Comparison of ENCODE assay signal across 9 cellular contexts in the genomic region with DNA sequence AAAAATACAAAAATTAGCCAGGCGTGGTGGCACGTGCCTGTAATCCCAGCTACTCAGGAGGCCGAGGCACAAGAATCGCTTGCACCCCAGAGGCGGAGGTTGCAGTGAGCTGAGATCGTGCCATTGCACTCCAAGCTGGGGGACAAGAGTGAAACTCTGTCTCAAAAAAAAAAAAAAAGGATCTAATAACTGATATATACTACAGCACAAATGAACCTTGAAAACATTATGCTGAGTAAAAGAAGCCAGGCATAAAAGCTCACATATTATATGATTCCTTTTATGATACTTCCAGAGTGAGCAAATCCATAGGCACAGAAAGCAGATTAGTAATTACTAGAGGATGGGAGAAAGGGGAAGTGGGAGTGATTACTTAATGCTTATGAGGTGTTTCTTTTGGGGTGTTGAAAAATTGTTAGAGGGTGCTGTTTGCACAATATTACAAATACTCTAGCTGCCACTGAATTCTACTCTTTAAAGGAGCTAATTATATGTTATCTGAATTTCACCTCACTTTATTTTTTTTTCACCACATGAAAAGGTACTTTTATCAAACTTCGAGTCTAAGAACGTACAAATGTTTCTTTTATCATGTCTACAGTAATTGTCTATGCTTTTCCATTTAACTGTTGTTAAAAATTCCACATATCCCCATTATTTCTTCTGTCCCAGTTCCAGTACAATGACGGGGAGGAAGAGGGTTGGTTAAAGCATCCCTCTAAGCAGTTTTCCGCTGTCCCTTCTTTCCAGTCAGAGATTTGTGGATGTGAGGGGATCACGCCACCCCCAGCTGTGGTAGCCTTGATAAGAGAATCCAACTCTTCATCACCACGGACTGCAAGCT.
DNase-seq lines count a peak whose midpoint lies in the region; ATAC-seq and TF ChIP-seq lines count a peak whose summit lies in the region.
"Had no signal": no experiment of that assay in that cellular context is flagged by ENCODE, and none has a peak within 500 bp of the region (broad histone marks: within the 10 kb centered on the region; RNA-seq: fewer than 3 reads in every experiment).

No MANE protein-coding gene starts in this region.

- no peaks in the 10 kb centered on the region for H3K79me2 ChIP-seq in hepatocyte

- H3K27me3 ChIP-seq in hepatocyte: no peaks in the 10 kb centered on the region
- H3K27me3 ChIP-seq: BLaER1 treated with 17β-estradiol and CSF1 and Interleukin-3, amounts not matched to agents 10 nM and 100 nM had no signal

- H3K27me3 Mint-ChIP-seq in T-helper 2 cell treated with Interferon-gamma antibody and Interleukin-4, amounts not matched to agents 5 μg/mL and 100 μg/mL, for 36 hours (ENCODE audit: low read depth): peaks cover 26% of the 10 kb centered on the region
- H3K27me3 Mint-ChIP-seq in activated CD8-positive, alpha-beta T cell treated with anti-CD3 and anti-CD28 coated beads, Interleukin-2, amount 10 ng/mL, durations not matched to agents 7 days and 5 days (ENCODE audit: low read depth): peaks cover 23% of the 10 kb centered on the region
- H3K27me3 Mint-ChIP-seq in stimulated activated naive B cell treated with anti-CD40 and anti-IgM and Interleukin-4, amounts not matched to agents 10 μg/mL and 1 μg/mL and 100 μg/mL, for 72 hours: peaks cover 27 to 42% of the 10 kb centered on the region in 2 donors

- no peaks in the 10 kb centered on the region for H3K36me3 Mint-ChIP-seq in T-helper 2 cell treated with Interferon-gamma antibody and Interleukin-4, amounts not matched to agents 5 μg/mL and 100 μg/mL, for 36 hours (ENCODE audit: low read depth)
- no peaks in the 10 kb centered on the region for H3K36me3 Mint-ChIP-seq in activated CD8-positive, alpha-beta T cell treated with anti-CD3 and anti-CD28 coated beads, Interleukin-2, amount 10 ng/mL, durations not matched to agents 7 days and 5 days (ENCODE audit: low read depth)
- no peaks in the 10 kb centered on the region for H3K36me3 Mint-ChIP-seq in stimulated activated naive B cell treated with anti-CD40 and anti-IgM and Interleukin-4, amounts not matched to agents 10 μg/mL and 1 μg/mL and 100 μg/mL, for 72 hours

- no peak for DNase-seq in T-helper 2 cell treated with Interferon-gamma antibody and Interleukin-4, amounts not matched to agents 5 μg/mL and 100 μg/mL, for 36 hours (ENCODE audit: low spot score)
- DNase-seq in T-helper 2 cell (no peak), hepatocyte (ENCODE audit: low spot score) (no peak), HUDEP-2 (lab: John Stamatoyannopoulos, UW; ENCODE audit: unreplicated experiment in 76 of 76) (no peak), DMS 273 treated with DMSO at 0.1 percent for 48 hours (lab: John Stamatoyannopoulos, UW) (no peak)
- no peak for DNase-seq in activated CD8-positive, alpha-beta T cell treated with anti-CD3 and anti-CD28 coated beads, Interleukin-2, amount 10 ng/mL, durations not matched to agents 7 days and 5 days
- no peak for DNase-seq in stimulated activated naive B cell treated with anti-CD40 and anti-IgM and Interleukin-4, amounts not matched to agents 10 μg/mL and 1 μg/mL and 100 μg/mL, for 72 hours

- peak overlapping the region; percentile 82 for H3K4me3 Mint-ChIP-seq in T-helper 2 cell treated with Interferon-gamma antibody and Interleukin-4, amounts not matched to agents 5 μg/mL and 100 μg/mL, for 36 hours
- H3K4me3 Mint-ChIP-seq in activated CD8-positive, alpha-beta T cell treated with anti-CD3 and anti-CD28 coated beads, Interleukin-2, amount 10 ng/mL, durations not matched to agents 7 days and 5 days: peak overlapping the region; percentile 76
- peak overlapping the region; percentile 79 to 84 for H3K4me3 Mint-ChIP-seq in stimulated activated naive B cell treated with anti-CD40 and anti-IgM and Interleukin-4, amounts not matched to agents 10 μg/mL and 1 μg/mL and 100 μg/mL, for 72 hours

- no peaks in the 10 kb centered on the region for H3K9me3 Mint-ChIP-seq in T-helper 2 cell treated with Interferon-gamma antibody and Interleukin-4, amounts not matched to agents 5 μg/mL and 100 μg/mL, for 36 hours
- H3K9me3 Mint-ChIP-seq in activated CD8-positive, alpha-beta T cell treated with anti-CD3 and anti-CD28 coated beads, Interleukin-2, amount 10 ng/mL, durations not matched to agents 7 days and 5 days (ENCODE audit: insufficient read depth): no peaks in the 10 kb centered on the region
- H3K9me3 Mint-ChIP-seq in stimulated activated naive B cell treated with anti-CD40 and anti-IgM and Interleukin-4, amounts not matched to agents 10 μg/mL and 1 μg/mL and 100 μg/mL, for 72 hours: no peaks in the 10 kb centered on the region

- H4K20me1 ChIP-seq in hepatocyte (ENCODE audit: insufficient read depth, poor library complexity, severe bottlenecking): no peaks in the 10 kb centered on the region
- H4K20me1 ChIP-seq: BLaER1 treated with 17β-estradiol and CSF1 and Interleukin-3, amounts not matched to agents 10 nM and 100 nM had no signal

- peak overlapping the region; percentile 62 for H3K4me2 ChIP-seq in hepatocyte

- ATAC-seq in activated CD8-positive, alpha-beta T cell treated with anti-CD3 and anti-CD28 coated beads, Interleukin-2, amount 10 ng/mL, durations not matched to agents 7 days and 5 days: no peak
- ATAC-seq in stimulated activated naive B cell treated with anti-CD40 and anti-IgM and Interleukin-4, amounts not matched to agents 10 μg/mL and 1 μg/mL and 100 μg/mL, for 72 hours (replicated peaks): no peak
- no peak for ATAC-seq in HG02763 (IDR thresholded peaks at IDR 0.05; ENCODE audit: unreplicated experiment)

- H2AFZ ChIP-seq in hepatocyte: peak overlapping the region; percentile 75

- peaks cover 7% of the 10 kb centered on the region for H3K4me1 Mint-ChIP-seq in T-helper 2 cell treated with Interferon-gamma antibody and Interleukin-4, amounts not matched to agents 5 μg/mL and 100 μg/mL, for 36 hours (ENCODE audit: low read depth)
- peaks cover 12% of the 10 kb centered on the region for H3K4me1 Mint-ChIP-seq in activated CD8-positive, alpha-beta T cell treated with anti-CD3 and anti-CD28 coated beads, Interleukin-2, amount 10 ng/mL, durations not matched to agents 7 days and 5 days (ENCODE audit: low read depth)
- H3K4me1 Mint-ChIP-seq in stimulated activated naive B cell treated with anti-CD40 and anti-IgM and Interleukin-4, amounts not matched to agents 10 μg/mL and 1 μg/mL and 100 μg/mL, for 72 hours: peaks cover 2 to 22% of the 10 kb centered on the region in 2 donors

- peak overlapping the region; percentile 48 for H3K27ac ChIP-seq in hepatocyte

- H3K36me3 ChIP-seq in hepatocyte (replicated peaks; ENCODE audit: insufficient read depth, low read depth): no peaks in the 10 kb centered on the region
- H3K36me3 ChIP-seq: BLaER1 treated with 17β-estradiol and CSF1 and Interleukin-3, amounts not matched to agents 10 nM and 100 nM had no signal

- no peak for TF ChIP-seq CTCF in hepatocyte (IDR thresholded peaks at IDR 0.05; ENCODE audit: poor library complexity)

- H3K27ac Mint-ChIP-seq in T-helper 2 cell treated with Interferon-gamma antibody and Interleukin-4, amounts not matched to agents 5 μg/mL and 100 μg/mL, for 36 hours: no peak overlapping the region
- no peak overlapping the region for H3K27ac Mint-ChIP-seq in activated CD8-positive, alpha-beta T cell treated with anti-CD3 and anti-CD28 coated beads, Interleukin-2, amount 10 ng/mL, durations not matched to agents 7 days and 5 days
- H3K27ac Mint-ChIP-seq in stimulated activated naive B cell treated with anti-CD40 and anti-IgM and Interleukin-4, amounts not matched to agents 10 μg/mL and 1 μg/mL and 100 μg/mL, for 72 hours: no peak overlapping the region

- CTCF ChIA-PET in activated CD8-positive, alpha-beta T cell treated with anti-CD3 and anti-CD28 coated beads, Interleukin-2, amount 10 ng/mL, durations not matched to agents 7 days and 5 days (lab: Charles Lee): interaction anchor here (1.2 to 2.0 kb wide), 3 partner anchors 16 to 64 kb away, joined by 3 to 5 read pairs (median 5); no protein-coding TSS in a partner anchor

- H3K9me2 ChIP-seq in hepatocyte (replicated peaks; ENCODE audit: insufficient read depth): no peaks in the 10 kb centered on the region

- WGBS in hepatocyte (ENCODE audit: low lambda C conversion rate, missing lambda C conversion rate): 81% methylated on average over 12 of the region's 12 CpGs

- H3K4me1 ChIP-seq in hepatocyte (ENCODE audit: insufficient read depth): no peaks in the 10 kb centered on the region

- peak overlapping the region; percentile 16 for H3K4me3 ChIP-seq in hepatocyte
- H3K4me3 ChIP-seq: BLaER1 treated with 17β-estradiol and CSF1 and Interleukin-3, amounts not matched to agents 10 nM and 100 nM had no signal

- POLR2A ChIA-PET in activated CD8-positive, alpha-beta T cell treated with anti-CD3 and anti-CD28 coated beads, Interleukin-2, amount 10 ng/mL, durations not matched to agents 7 days and 5 days (lab: Charles Lee): no interaction called here

- H3K9me3 ChIP-seq in hepatocyte (ENCODE audit: low read depth): no peaks in the 10 kb centered on the region
